In genomic region chr4:101655005-101655404, GRCh38 we compare ENCODE assay signal across 36 cellular contexts.
"Had no signal": no experiment of that assay in that cellular context is flagged by ENCODE, and none has a peak within 500 bp of the region (broad histone marks: within the 10 kb centered on the region; RNA-seq: fewer than 3 reads in every experiment).

No MANE protein-coding gene starts in this region.

- H3K27ac ChIP-seq: KMS-11 had no signal

- H3K27me3 ChIP-seq: MG63 had no signal

- H3K4me3 ChIP-seq: MG63 had no signal

- H3K9me3 ChIP-seq: MG63 had no signal

- H3K36me3 ChIP-seq: MG63 had no signal

- H3K4me2 ChIP-seq: KMS-11 had no signal

- H3K9ac ChIP-seq: KMS-11 had no signal

- DNase-seq: Karpas-422, Kasumi-1, KG1, MG63, MM.1S, MV-4-11, NCI-H1048, NCI-H1092, NCI-H1092 treated with DMSO at 0.1 percent for 48 hours, NCI-H1105, NCI-H1105 treated with DMSO at 0.1 percent for 48 hours, NCI-H1417, NCI-H1417 treated with DMSO at 0.1 percent for 48 hours, NCI-H1436, NCI-H1436 treated with DMSO at 0.1 percent for 48 hours, NCI-H146, NCI-H1694, NCI-H1694 treated with DMSO at 0.1 percent for 48 hours, NCI-H187, NCI-H187 treated with DMSO at 0.1 percent for 48 hours, NCI-H1930, NCI-H2029, NCI-H2029 treated with DMSO at 0.1 percent for 48 hours, NCI-H2081, NCI-H2081 treated with DMSO at 0.1 percent for 48 hours, NCI-H2107, NCI-H2171, NCI-H2171 treated with DMSO at 0.1 percent for 48 hours, NCI-H2227 treated with DMSO at 0.1 percent for 48 hours, NCI-H226, NCI-H345, NCI-H446, NCI-H446 treated with DMSO at 0.1 percent for 48 hours, NCI-H510A, NCI-H510A treated with DMSO at 0.1 percent for 48 hours had no signal
